Comparison of ENCODE assay signal across 12 cellular contexts in genomic region chr16:68991075-68991474, GRCh38.
DNase-seq lines count a peak whose midpoint lies in the region; ATAC-seq and TF ChIP-seq lines count a peak whose summit lies in the region.
"Had no signal": no experiment of that assay in that cellular context is flagged by ENCODE, and none has a peak within 500 bp of the region (broad histone marks: within the 10 kb centered on the region; RNA-seq: fewer than 3 reads in every experiment).

No MANE protein-coding gene starts in this region.

- no peak overlapping the region for H2AK9ac ChIP-seq in IMR-90 (replicated peaks; ENCODE audit: low read depth, low read length, poor library complexity)

- H3K14ac ChIP-seq in IMR-90 (replicated peaks; ENCODE audit: low read depth, low read length) = peak overlapping the region; percentile 71; the same call in 1 of the 2 replicates

- no peaks in the 10 kb centered on the region for H3K9me3 Mint-ChIP-seq in stimulated activated effector memory CD8-positive, alpha-beta T cell treated with anti-CD3 and anti-CD28 coated beads, Interleukin-12 subunit alpha, Interleukin-12 subunit beta, amount 100 ng/mL, for 72 hours
- no peaks in the 10 kb centered on the region for H3K9me3 Mint-ChIP-seq in activated T-cell treated with anti-CD3 and anti-CD28 coated beads, Interleukin-2, amount 50 U/mL, for 72 hours
- H3K9me3 Mint-ChIP-seq: CD14-positive monocyte; CD8-positive, alpha-beta T cell had no signal

- no peaks in the 10 kb centered on the region for H3K79me1 ChIP-seq in IMR-90 (ENCODE audit: low read depth in 1 of 2, low read length in 2 of 2)

- dilution Hi-C loops in IMR-90 (cut with HindIII; ENCODE audit: low sequenced_read_pairs, unreplicated experiment) = no loop called here

- peak overlapping the region; percentile 38; the same call in 1 of the 2 replicates for H2BK20ac ChIP-seq in IMR-90 (ENCODE audit: low read depth, low read length)

- no peak overlapping the region for H3K4me3 ChIP-seq in IMR-90 (ENCODE audit: insufficient read depth, low read depth, low read length)
- H3K4me3 ChIP-seq in RWPE2 (ENCODE audit: severe bottlenecking) = no peak overlapping the region
- no peak overlapping the region for H3K4me3 ChIP-seq in epithelial cell of esophagus (ENCODE audit: low read length)

- peak overlapping the region; percentile 6; the same call in 1 of the 2 replicates for H4K5ac ChIP-seq in IMR-90 (ENCODE audit: low read depth, low read length)

- H3K4me1 Mint-ChIP-seq in stimulated activated effector memory CD8-positive, alpha-beta T cell treated with anti-CD3 and anti-CD28 coated beads, Interleukin-12 subunit alpha, Interleukin-12 subunit beta, amount 100 ng/mL, for 72 hours = no peaks in the 10 kb centered on the region
- H3K4me1 Mint-ChIP-seq in activated T-cell treated with anti-CD3 and anti-CD28 coated beads, Interleukin-2, amount 50 U/mL, for 72 hours (ENCODE audit: low read depth) = no peaks in the 10 kb centered on the region
- H3K4me1 Mint-ChIP-seq: CD14-positive monocyte had no signal

- no peak for DNase-seq in IMR-90
- no peak for DNase-seq in RWPE2 (ENCODE audit: low spot score)
- DNase-seq in epithelial cell of esophagus (ENCODE audit: low read depth) = peak; percentile 90
- DNase-seq in stimulated activated effector memory CD8-positive, alpha-beta T cell treated with anti-CD3 and anti-CD28 coated beads, Interleukin-12 subunit alpha, Interleukin-12 subunit beta, amount 100 ng/mL, for 72 hours (ENCODE audit: low spot score in 2 of 2) = no peak
- DNase-seq in kidney tubule cell (ENCODE audit: low spot score) = no peak
- no peak for DNase-seq in activated T-cell treated with anti-CD3 and anti-CD28 coated beads, Interleukin-2, amount 50 U/mL, for 72 hours
- DNase-seq: CD8-positive, alpha-beta T cell; COR-L47; DMS53; GF-D8 had no signal

- in situ Hi-C loops in IMR-90 (cut with MboI; ENCODE audit: low sequenced_read_pairs) = no loop called here

- CTCF ChIA-PET in IMR-90 (lab: Yijun Ruan, JAX) = interaction anchor here (0.6 kb wide), 1 partner anchor 16 kb away, joined by 6 read pairs; no protein-coding TSS in a partner anchor

- no peaks in the 10 kb centered on the region for H3K27me3 Mint-ChIP-seq in activated T-cell treated with anti-CD3 and anti-CD28 coated beads, Interleukin-2, amount 50 U/mL, for 72 hours (ENCODE audit: low read depth)

- peaks cover 11% of the 10 kb centered on the region for H3K36me3 Mint-ChIP-seq in stimulated activated effector memory CD8-positive, alpha-beta T cell treated with anti-CD3 and anti-CD28 coated beads, Interleukin-12 subunit alpha, Interleukin-12 subunit beta, amount 100 ng/mL, for 72 hours
- no peaks in the 10 kb centered on the region for H3K36me3 Mint-ChIP-seq in activated T-cell treated with anti-CD3 and anti-CD28 coated beads, Interleukin-2, amount 50 U/mL, for 72 hours (ENCODE audit: insufficient read depth in 2 of 2)

- no peak overlapping the region for H3K9ac ChIP-seq in IMR-90 (ENCODE audit: low read depth, low read length)

- TF ChIP-seq POLR2A in IMR-90 (IDR thresholded peaks at IDR 0.05; ENCODE audit: low read depth, low read length) = no peak

- H2BK15ac ChIP-seq in IMR-90 (ENCODE audit: low read depth, low read length) = peak overlapping the region; percentile 86; the same call in 2 of the 3 replicates

- H3K27ac ChIP-seq in IMR-90 (ENCODE audit: insufficient read depth, low read length) = no peak overlapping the region
- peak overlapping the region; percentile 98 for H3K27ac ChIP-seq in RWPE2 (ENCODE audit: poor library complexity, severe bottlenecking)

- TF ChIP-seq RAD21 in IMR-90 (IDR thresholded peaks at IDR 0.05; ENCODE audit: low read length) = no peak

- H3K9me1 ChIP-seq in IMR-90 (ENCODE audit: insufficient read depth, low read length) = peaks cover 3% of the 10 kb centered on the region

- no peaks in the 10 kb centered on the region for H4K20me1 ChIP-seq in IMR-90 (ENCODE audit: insufficient read depth, low read length)

- H3K18ac ChIP-seq in IMR-90 (ENCODE audit: low read depth, low read length) = peak overlapping the region; percentile 14; the same call in 1 of the 2 replicates

- 0 out of 2 replicates have a peak overlapping the region, but pooled peaks have one; percentile 32 for H4K91ac ChIP-seq in IMR-90 (ENCODE audit: insufficient read depth, low read depth, low read length)

- H2AFZ ChIP-seq in IMR-90 (replicated peaks; ENCODE audit: low read length, poor library complexity) = no peak overlapping the region

- no peak for TF ChIP-seq CTCF in IMR-90 (conservative IDR thresholded peaks at IDR 0.05; ENCODE audit: low read depth, low read length)
- no peak for TF ChIP-seq CTCF in RWPE2 (IDR thresholded peaks at IDR 0.05; ENCODE audit: poor library complexity, severe bottlenecking)
- TF ChIP-seq CTCF in epithelial cell of esophagus (IDR thresholded peaks at IDR 0.05; ENCODE audit: insufficient read depth, low read depth, low read length, missing control alignments) = no peak

- peak overlapping the region; percentile 9 for H3K27ac Mint-ChIP-seq in stimulated activated effector memory CD8-positive, alpha-beta T cell treated with anti-CD3 and anti-CD28 coated beads, Interleukin-12 subunit alpha, Interleukin-12 subunit beta, amount 100 ng/mL, for 72 hours
- no peak overlapping the region for H3K27ac Mint-ChIP-seq in activated T-cell treated with anti-CD3 and anti-CD28 coated beads, Interleukin-2, amount 50 U/mL, for 72 hours
- H3K27ac Mint-ChIP-seq: CD8-positive, alpha-beta T cell had no signal

- no peak overlapping the region for H2BK120ac ChIP-seq in IMR-90 (ENCODE audit: low read depth, low read length)

- POLR2A ChIA-PET in IMR-90 (lab: Charles Lee; ENCODE audit: unreplicated experiment) = no interaction called here

- intact Hi-C loops in IMR-90 (cut with micrococcal nuclease) = loop anchor here (5.0 kb wide), 1 partner anchor 141 kb away; the partner anchor contains the start of genes CHTF8 and UTP4

- no peak overlapping the region for H3K23ac ChIP-seq in IMR-90 (ENCODE audit: low read depth, low read length)

- H3K56ac ChIP-seq in IMR-90 (ENCODE audit: extremely low read depth, insufficient read depth, low read length) = no peak overlapping the region

- peak overlapping the region in 1 of 2 experiments; percentile 30; a peak in 1 of 4 replicates for H4K8ac ChIP-seq in IMR-90 (ENCODE audit: low read depth in 2 of 2, low read length in 2 of 2)

- no TSS peak for BruUV-seq in IMR-90 (replicated peaks; lab: Mats Ljungman, UMichigan)

- H2AK5ac ChIP-seq in IMR-90 (ENCODE audit: low read depth, low read length) = peak overlapping the region; percentile 59

- H3K4me2 ChIP-seq in IMR-90 (ENCODE audit: low read depth, low read length) = no peak overlapping the region

- H3K4me1 ChIP-seq in IMR-90 (ENCODE audit: control insufficient read depth, insufficient read depth, low read length) (peaks cover 23% of the 10 kb centered on the region), RWPE2 (ENCODE audit: insufficient read depth, poor library complexity, severe bottlenecking) (peaks cover 73% of the 10 kb centered on the region)

- H3K36me3 ChIP-seq in IMR-90 (ENCODE audit: control insufficient read depth, insufficient read depth, low read length) (no peaks in the 10 kb centered on the region), RWPE2 (ENCODE audit: low read depth) (no peaks in the 10 kb centered on the region)

- H3K4ac ChIP-seq in IMR-90 (ENCODE audit: low read depth, low read length) = no peak overlapping the region

- H3K27me3 ChIP-seq in IMR-90 (ENCODE audit: control insufficient read depth, insufficient read depth, low read length) (no peaks in the 10 kb centered on the region), RWPE2 (ENCODE audit: insufficient read depth, poor library complexity, severe bottlenecking) (no peaks in the 10 kb centered on the region)

- H3K4me3 Mint-ChIP-seq in stimulated activated effector memory CD8-positive, alpha-beta T cell treated with anti-CD3 and anti-CD28 coated beads, Interleukin-12 subunit alpha, Interleukin-12 subunit beta, amount 100 ng/mL, for 72 hours = no peak overlapping the region
- H3K4me3 Mint-ChIP-seq in activated T-cell treated with anti-CD3 and anti-CD28 coated beads, Interleukin-2, amount 50 U/mL, for 72 hours = no peak overlapping the region
- H3K4me3 Mint-ChIP-seq: CD14-positive monocyte; CD8-positive, alpha-beta T cell had no signal

- H3K9me3 ChIP-seq in IMR-90 (ENCODE audit: control insufficient read depth, insufficient read depth, low read length) (no peaks in the 10 kb centered on the region), RWPE2 (ENCODE audit: severe bottlenecking) (no peaks in the 10 kb centered on the region)

- no peak overlapping the region for H2BK5ac ChIP-seq in IMR-90 (ENCODE audit: low read depth, low read length, poor library complexity, severe bottlenecking)

- no peak for ATAC-seq in IMR-90 (ENCODE audit: low read depth)
- peak; percentile 10; the same call in 1 of the 3 replicates for ATAC-seq in RWPE2 (ENCODE audit: low read depth)
- no peak for ATAC-seq in stimulated activated effector memory CD8-positive, alpha-beta T cell treated with anti-CD3 and anti-CD28 coated beads, Interleukin-12 subunit alpha, Interleukin-12 subunit beta, amount 100 ng/mL, for 72 hours
- ATAC-seq in HG03457 (IDR thresholded peaks at IDR 0.05; ENCODE audit: unreplicated experiment) = no peak
- ATAC-seq in activated T-cell treated with anti-CD3 and anti-CD28 coated beads, Interleukin-2, amount 50 U/mL, for 72 hours (replicated peaks in 1 of 2) = no peak
- ATAC-seq: CD8-positive, alpha-beta T cell had no signal

TF ChIP-seq in IMR-90, 13 proteins besides CTCF, POLR2A, EP300 and RAD21:
- no peak for TF ChIP-seq CEBPB (IDR thresholded peaks at IDR 0.05; ENCODE audit: low read depth, low read length)
- TF ChIP-seq MXI1 (IDR thresholded peaks at IDR 0.05; ENCODE audit: borderline replicate concordance, low read depth, low read length) = no peak
- no peak for TF ChIP-seq SMC3 (IDR thresholded peaks at IDR 0.05; ENCODE audit: low read depth, low read length)
- no peak for TF ChIP-seq RFX5 (IDR thresholded peaks at IDR 0.05; ENCODE audit: low read depth, low read length)
- no peak for TF ChIP-seq MAFK (IDR thresholded peaks at IDR 0.05; ENCODE audit: low read depth, low read length)
